ENCODE assay signal across 8 cellular contexts in genomic region chr2:161122772-161123530, GRCh38. TPM values are rescaled to one million over a fixed set of nuclear protein-coding genes. Genes with fewer than 3 reads are reported as not detected.
DNase-seq lines count a peak whose midpoint lies in the region; ATAC-seq and TF ChIP-seq lines count a peak whose summit lies in the region.

No MANE protein-coding gene starts in this region.

- H3K4me3 ChIP-seq in esophagus muscularis mucosa, result peak overlapping the region in 3 of 4 donors; percentile 2 to 38 (median 8)

- DNase-seq in stimulated activated naive CD4-positive, alpha-beta T cell treated with Interleukin-2 at 50 U/mL for 16 hours (lab: John Stamatoyannopoulos, UW), result peak; percentile 14
- no peak for DNase-seq in stimulated activated naive CD4-positive, alpha-beta T cell (lab: John Stamatoyannopoulos, UW)
- DNase-seq in T1000 (lab: John Stamatoyannopoulos, UW) (peak; percentile 37), esophagus muscularis mucosa (ENCODE audit: extremely low spot score) (no peak), cortex of kidney (lab: John Stamatoyannopoulos, UW) (no peak)
- peak; percentile 73 for DNase-seq in natural killer cell treated with Interleukin-12 subunit alpha and Interleukin-12 subunit beta and Interleukin-15 and Interleukin-18, amount 100 ng/mL, for 72 hours (ENCODE audit: low spot score)

- no peaks in the 10 kb centered on the region for H3K36me3 Mint-ChIP-seq in natural killer cell treated with Interleukin-12 subunit alpha and Interleukin-12 subunit beta and Interleukin-15 and Interleukin-18, amount 100 ng/mL, for 72 hours

- intact Hi-C loops in esophagus muscularis mucosa (cut with DNase I), result no loop called here

- H3K4me1 Mint-ChIP-seq in natural killer cell treated with Interleukin-12 subunit alpha and Interleukin-12 subunit beta and Interleukin-15 and Interleukin-18, amount 100 ng/mL, for 72 hours (ENCODE audit: low read depth in 2 of 2), result peaks cover 42% of the 10 kb centered on the region in 2 donors

- TF ChIP-seq EP300 in esophagus muscularis mucosa (IDR thresholded peaks at IDR 0.05), result no peak

- H3K9me3 ChIP-seq in esophagus muscularis mucosa, result no peaks in the 10 kb centered on the region

- peak overlapping the region; percentile 62 to 79 (median 70) for H3K27ac ChIP-seq in esophagus muscularis mucosa (replicated peaks in 1 of 4)

- no peaks in the 10 kb centered on the region for H3K27me3 ChIP-seq in esophagus muscularis mucosa

- peaks cover 13 to 22% (median 21%) of the 10 kb centered on the region in 4 donors for H3K4me1 ChIP-seq in esophagus muscularis mucosa

- ATAC-seq in HG03432 (IDR thresholded peaks at IDR 0.05; ENCODE audit: unreplicated experiment), result peak; percentile 72
- peak; percentile 93 for ATAC-seq in natural killer cell treated with Interleukin-12 subunit alpha and Interleukin-12 subunit beta and Interleukin-15 and Interleukin-18, amount 100 ng/mL, for 72 hours
- ATAC-seq in HG02840 (IDR thresholded peaks at IDR 0.05; ENCODE audit: low FRiP score, unreplicated experiment), result no peak

- 41% methylated on average over 3 of the region's 3 CpGs for WGBS in esophagus muscularis mucosa

- TF ChIP-seq CTCF in esophagus muscularis mucosa (IDR thresholded peaks at IDR 0.05), result no peak

- peak overlapping the region; percentile 83 to 88 for H3K27ac Mint-ChIP-seq in natural killer cell treated with Interleukin-12 subunit alpha and Interleukin-12 subunit beta and Interleukin-15 and Interleukin-18, amount 100 ng/mL, for 72 hours

- no peaks in the 10 kb centered on the region for H3K9me3 Mint-ChIP-seq in natural killer cell treated with Interleukin-12 subunit alpha and Interleukin-12 subunit beta and Interleukin-15 and Interleukin-18, amount 100 ng/mL, for 72 hours

- no peaks in the 10 kb centered on the region for H3K36me3 ChIP-seq in esophagus muscularis mucosa

- H3K4me3 Mint-ChIP-seq in natural killer cell treated with Interleukin-12 subunit alpha and Interleukin-12 subunit beta and Interleukin-15 and Interleukin-18, amount 100 ng/mL, for 72 hours, result peak overlapping the region; percentile 79

- TF ChIP-seq POLR2A in esophagus muscularis mucosa (IDR thresholded peaks at IDR 0.05; ENCODE audit: low read depth), result no peak

- H3K27me3 Mint-ChIP-seq in natural killer cell treated with Interleukin-12 subunit alpha and Interleukin-12 subunit beta and Interleukin-15 and Interleukin-18, amount 100 ng/mL, for 72 hours, result no peaks in the 10 kb centered on the region

RNA-seq across cellular contexts. Expression of gene TANK, which starts 37.3 kb away (rescaled TPM):
- total RNA-seq in esophagus muscularis mucosa, result 10 to 100 TPM; 57.0 to 76.1 (median 69.7) TPM
- 100 to 1,000 TPM; 346 to 459 TPM for total RNA-seq in natural killer cell treated with Interleukin-12 subunit alpha and Interleukin-12 subunit beta and Interleukin-15 and Interleukin-18, amount 100 ng/mL, for 72 hours

Comparison
In these comparisons a context has a peak if more than half of its experiments do, and no peak if none do; other contexts are left out.
1. DNase-seq: peak in stimulated activated naive CD4-positive, alpha-beta T cell treated with Interleukin-2 at 50 U/mL for 16 hours (single experiment), T1000 (single experiment) and natural killer cell treated with Interleukin-12 subunit alpha and Interleukin-12 subunit beta and Interleukin-15 and Interleukin-18, amount 100 ng/mL, for 72 hours (single experiment); none in stimulated activated naive CD4-positive, alpha-beta T cell (0 of 6), esophagus muscularis mucosa (single experiment) and cortex of kidney (single experiment).
2. RNA of gene TANK, which starts 37.3 kb away (total RNA-seq): 346 to 459 TPM in natural killer cell treated with Interleukin-12 subunit alpha and Interleukin-12 subunit beta and Interleukin-15 and Interleukin-18, amount 100 ng/mL, for 72 hours; 57.0 to 76.1 TPM in esophagus muscularis mucosa; every median in the first group is over 4 times any median in the second.